Comparison of ENCODE assay signal across 13 cellular contexts in the genomic region with DNA sequence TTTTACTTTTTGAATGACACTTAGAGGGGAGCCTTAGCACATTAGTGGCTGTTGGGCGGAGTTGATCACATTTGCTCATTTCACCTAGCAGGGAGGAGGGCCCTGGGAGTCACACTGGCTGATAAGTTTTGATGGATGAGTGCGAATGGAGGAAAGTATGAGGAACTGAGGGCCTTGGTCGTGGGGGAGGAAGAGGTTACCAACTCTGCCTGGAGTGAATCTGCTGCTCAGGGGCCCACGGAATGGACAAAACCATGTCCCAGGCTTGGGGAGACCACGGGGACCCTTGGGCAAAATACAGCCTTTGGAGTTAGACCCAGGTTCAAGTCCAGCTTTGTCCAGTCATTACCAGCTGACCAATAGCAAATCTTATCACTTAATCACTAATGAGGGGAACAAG.
"Had no signal": no experiment of that assay in that cellular context is flagged by ENCODE, and none has a peak within 500 bp of the region (broad histone marks: within the 10 kb centered on the region; RNA-seq: fewer than 3 reads in every experiment).

No MANE protein-coding gene starts in this region.

- H3K36me3 ChIP-seq: ascending aorta, neutrophil, thoracic aorta had no signal

- H3K9me3 ChIP-seq: ascending aorta, neutrophil, thoracic aorta had no signal

- ATAC-seq: activated naive CD8-positive, alpha-beta T cell treated with anti-CD3 and anti-CD28 coated beads, Interleukin-2, amount 50 U/mL, for 24 hours; left colon; naive thymus-derived CD8-positive, alpha-beta T cell; stimulated activated effector memory CD8-positive, alpha-beta T cell treated with anti-CD3 and anti-CD28 coated beads, Interleukin-12 subunit alpha, Interleukin-12 subunit beta, amount 100 ng/mL, for 72 hours had no signal

- H3K4me3 Mint-ChIP-seq: activated naive CD8-positive, alpha-beta T cell treated with anti-CD3 and anti-CD28 coated beads, Interleukin-2, amount 50 U/mL, for 24 hours; activated T-helper 1 cell treated with anti-CD3 and anti-CD28 coated beads, Interleukin-12 subunit alpha, Interleukin-12 subunit beta, Interleukin-2, Interleukin-4 antibody, amounts not matched to agents 30 ng/mL and 10 ng/mL and 1 ng/mL, durations not matched to agents 14 hours and 24 hours and 36 hours; naive thymus-derived CD8-positive, alpha-beta T cell; stimulated activated effector memory CD8-positive, alpha-beta T cell treated with anti-CD3 and anti-CD28 coated beads, Interleukin-12 subunit alpha, Interleukin-12 subunit beta, amount 100 ng/mL, for 72 hours had no signal

- H3K27me3 ChIP-seq: ascending aorta, neutrophil had no signal

- H3K9me3 Mint-ChIP-seq: activated naive CD8-positive, alpha-beta T cell treated with anti-CD3 and anti-CD28 coated beads, Interleukin-2, amount 50 U/mL, for 24 hours; activated T-helper 1 cell treated with anti-CD3 and anti-CD28 coated beads, Interleukin-12 subunit alpha, Interleukin-12 subunit beta, Interleukin-2, Interleukin-4 antibody, amounts not matched to agents 30 ng/mL and 10 ng/mL and 1 ng/mL, durations not matched to agents 14 hours and 24 hours and 36 hours; naive thymus-derived CD8-positive, alpha-beta T cell; stimulated activated effector memory CD8-positive, alpha-beta T cell treated with anti-CD3 and anti-CD28 coated beads, Interleukin-12 subunit alpha, Interleukin-12 subunit beta, amount 100 ng/mL, for 72 hours had no signal

- FAIRE-seq: bronchial epithelial cell, islet of Langerhans, urothelium cell line had no signal

- DNase-seq: activated CD4-positive, CD25-positive, alpha-beta regulatory T cell treated with anti-CD3 and anti-CD28 coated beads, Interleukin-2, amount 50 U/mL, for 72 hours; activated naive CD4-positive, alpha-beta T cell; activated naive CD8-positive, alpha-beta T cell treated with anti-CD3 and anti-CD28 coated beads, Interleukin-2, amount 50 U/mL, for 24 hours; left colon; naive thymus-derived CD8-positive, alpha-beta T cell had no signal

- H3K27me3 Mint-ChIP-seq: activated naive CD8-positive, alpha-beta T cell treated with anti-CD3 and anti-CD28 coated beads, Interleukin-2, amount 50 U/mL, for 24 hours; naive thymus-derived CD8-positive, alpha-beta T cell had no signal

- H3K27ac Mint-ChIP-seq: activated naive CD8-positive, alpha-beta T cell treated with anti-CD3 and anti-CD28 coated beads, Interleukin-2, amount 50 U/mL, for 24 hours; activated T-helper 1 cell treated with anti-CD3 and anti-CD28 coated beads, Interleukin-12 subunit alpha, Interleukin-12 subunit beta, Interleukin-2, Interleukin-4 antibody, amounts not matched to agents 30 ng/mL and 10 ng/mL and 1 ng/mL, durations not matched to agents 14 hours and 24 hours and 36 hours; stimulated activated effector memory CD8-positive, alpha-beta T cell treated with anti-CD3 and anti-CD28 coated beads, Interleukin-12 subunit alpha, Interleukin-12 subunit beta, amount 100 ng/mL, for 72 hours had no signal

- H3K4me3 ChIP-seq: ascending aorta, thoracic aorta had no signal

- H3K36me3 Mint-ChIP-seq: naive thymus-derived CD8-positive, alpha-beta T cell; stimulated activated effector memory CD8-positive, alpha-beta T cell treated with anti-CD3 and anti-CD28 coated beads, Interleukin-12 subunit alpha, Interleukin-12 subunit beta, amount 100 ng/mL, for 72 hours had no signal

- H3K27ac ChIP-seq: ascending aorta, neutrophil, thoracic aorta had no signal
